16 cellular contexts compared by ENCODE assay signal in genomic region chr16:67238806-67239470, GRCh38. TPM values are rescaled to one million over a fixed set of nuclear protein-coding genes. Genes with fewer than 3 reads are reported as not detected.
"Had no signal": no experiment of that assay in that cellular context is flagged by ENCODE, and none has a peak within 500 bp of the region (broad histone marks: within the 10 kb centered on the region; RNA-seq: fewer than 3 reads in every experiment).

No MANE protein-coding gene starts in this region.

- H3K4me3 ChIP-seq: colonic mucosa, gastroesophageal sphincter had no signal

- H3K27me3 ChIP-seq: colonic mucosa, gastroesophageal sphincter had no signal

- H3K36me3 ChIP-seq: colonic mucosa had no signal

- ATAC-seq: gastroesophageal sphincter, SK-N-SH treated with all-trans-retinoic acid at 6 μM for 48 hours had no signal

- H3K27me3 Mint-ChIP-seq: activated B cell treated with CpG ODN at 0.5 μM for 24 hours; activated CD4-positive, alpha-beta T cell treated with anti-CD3 and anti-CD28 coated beads, Interleukin-2, amount 10 ng/mL, durations not matched to agents 24 days and 14 days; activated naive CD8-positive, alpha-beta T cell treated with anti-CD3 and anti-CD28 coated beads, Interleukin-2, amount 10 ng/mL, durations not matched to agents 7 days and 5 days had no signal

- H3K4me1 ChIP-seq: parathyroid adenoma had no signal

- H3K9me3 ChIP-seq: colonic mucosa, gastroesophageal sphincter had no signal

- H3K4me3 Mint-ChIP-seq: activated B cell treated with CpG ODN at 0.5 μM for 24 hours; activated CD4-positive, alpha-beta T cell treated with anti-CD3 and anti-CD28 coated beads, Interleukin-2, amount 10 ng/mL, durations not matched to agents 24 days and 14 days; activated naive CD8-positive, alpha-beta T cell treated with anti-CD3 and anti-CD28 coated beads, Interleukin-2, amount 10 ng/mL, durations not matched to agents 7 days and 5 days; mesothelial cell of epicardium had no signal

- DNase-seq: activated B cell treated with CpG ODN at 0.5 μM for 24 hours; activated CD4-positive, alpha-beta T cell treated with anti-CD3 and anti-CD28 coated beads, Interleukin-2, amount 10 ng/mL, durations not matched to agents 24 days and 14 days; activated effector memory CD4-positive, alpha-beta T cell treated with anti-CD3 and anti-CD28 coated beads, Interleukin-2, amount 50 U/mL, for 16 hours; activated naive CD8-positive, alpha-beta T cell treated with anti-CD3 and anti-CD28 coated beads, Interleukin-2, amount 10 ng/mL, durations not matched to agents 7 days and 5 days; activated T-cell treated with anti-CD3 and anti-CD28 coated beads, Interleukin-2, amount 50 U/mL, for 1 hour; anterior cingulate cortex; colonic mucosa; effector CD8-positive, alpha-beta T cell; stimulated activated CD4-positive, alpha-beta T cell treated with anti-CD3 and anti-CD28 coated beads, Interleukin-1b, Interleukin-23, amount 100 ng/mL, for 48 hours; stimulated activated naive CD4-positive, alpha-beta T cell treated with Interleukin-2 at 50 U/mL for 16 hours; T-helper 2 cell had no signal

- H3K27ac Mint-ChIP-seq: activated B cell treated with CpG ODN at 0.5 μM for 24 hours, mesothelial cell of epicardium had no signal

- H3K27ac ChIP-seq: colonic mucosa, gastroesophageal sphincter, parathyroid adenoma had no signal

- H3K9me3 Mint-ChIP-seq: activated B cell treated with CpG ODN at 0.5 μM for 24 hours; activated CD4-positive, alpha-beta T cell treated with anti-CD3 and anti-CD28 coated beads, Interleukin-2, amount 10 ng/mL, durations not matched to agents 24 days and 14 days; activated naive CD8-positive, alpha-beta T cell treated with anti-CD3 and anti-CD28 coated beads, Interleukin-2, amount 10 ng/mL, durations not matched to agents 7 days and 5 days; mesothelial cell of epicardium had no signal

RNA-seq across cellular contexts. Expression of gene SLC9A5, which starts 9.8 kb away (rescaled TPM):
- total RNA-seq: kidney epithelial cell had no signal
